35 cellular contexts compared by ENCODE assay signal in the genomic region with DNA sequence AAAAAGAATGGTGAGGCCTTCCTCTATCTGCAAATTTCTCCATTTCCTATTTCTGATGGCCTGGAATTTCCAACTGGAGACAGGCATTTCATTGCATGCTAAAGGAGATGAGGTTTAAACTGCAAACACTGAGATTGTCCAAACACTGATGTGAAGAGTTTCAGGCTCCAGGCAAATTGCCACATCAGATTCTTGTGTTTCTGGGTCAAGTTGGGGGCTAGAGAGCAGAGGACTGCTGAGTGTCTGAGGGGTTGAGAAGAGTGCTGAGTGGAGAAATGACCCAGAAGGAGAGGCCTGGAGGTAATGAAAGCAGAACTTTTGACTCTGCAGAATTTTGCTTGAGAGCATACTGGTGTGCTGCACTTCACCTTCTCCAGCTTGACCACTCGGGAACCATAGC.
"Had no signal": no experiment of that assay in that cellular context is flagged by ENCODE, and none has a peak within 500 bp of the region (broad histone marks: within the 10 kb centered on the region; RNA-seq: fewer than 3 reads in every experiment).

No MANE protein-coding gene starts in this region.

- H3K27me3 Mint-ChIP-seq: activated B cell treated with CpG ODN at 0.5 μM for 24 hours; activated CD4-positive, alpha-beta memory T cell treated with anti-CD3 and anti-CD28 coated beads for 36 hours; activated CD4-positive, alpha-beta T cell treated with anti-CD3 and anti-CD28 coated beads, Interleukin-2, amount 10 ng/mL, durations not matched to agents 24 days and 14 days; activated CD8-positive, alpha-beta T cell treated with anti-CD3 and anti-CD28 coated beads for 36 hours; activated naive CD8-positive, alpha-beta T cell treated with anti-CD3 and anti-CD28 coated beads for 36 hours; activated T-helper 17 cell treated with anti-CD3 and anti-CD28 coated beads, Interleukin-2, amount 50 U/mL, for 72 hours had no signal

- H3K9me3 ChIP-seq: adrenal gland, body of pancreas, breast epithelium had no signal

- ATAC-seq: activated CD8-positive, alpha-beta T cell treated with anti-CD3 and anti-CD28 coated beads for 36 hours; activated naive CD4-positive, alpha-beta T cell treated with anti-CD3 and anti-CD28 coated beads, Interleukin-2, amount 50 U/mL, for 72 hours; activated T-cell treated with anti-CD3 and anti-CD28 coated beads, Interleukin-2, amount 50 U/mL, for 4 hours; activated T-cell treated with anti-CD3 and anti-CD28 coated beads, Interleukin-2, amount 50 U/mL, for 72 hours; activated T-helper 17 cell treated with anti-CD3 and anti-CD28 coated beads, Interleukin-2, amount 50 U/mL, for 72 hours; body of pancreas had no signal

- H3K36me3 Mint-ChIP-seq: activated CD4-positive, alpha-beta memory T cell treated with anti-CD3 and anti-CD28 coated beads for 36 hours; activated naive CD4-positive, alpha-beta T cell treated with anti-CD3 and anti-CD28 coated beads, Interleukin-2, amount 50 U/mL, for 72 hours; activated naive CD8-positive, alpha-beta T cell treated with anti-CD3 and anti-CD28 coated beads for 36 hours had no signal

- H3K4me1 Mint-ChIP-seq: activated B cell treated with CpG ODN at 0.5 μM for 24 hours; activated CD4-positive, alpha-beta T cell treated with anti-CD3 and anti-CD28 coated beads, Interleukin-2, amount 10 ng/mL, durations not matched to agents 24 days and 14 days; activated naive CD8-positive, alpha-beta T cell treated with anti-CD3 and anti-CD28 coated beads for 36 hours; activated T-helper 17 cell treated with anti-CD3 and anti-CD28 coated beads, Interleukin-2, amount 50 U/mL, for 72 hours had no signal

- H3K9me3 Mint-ChIP-seq: activated B cell treated with CpG ODN at 0.5 μM for 24 hours; activated CD4-positive, alpha-beta memory T cell treated with anti-CD3 and anti-CD28 coated beads for 36 hours; activated CD4-positive, alpha-beta T cell treated with anti-CD3 and anti-CD28 coated beads, Interleukin-2, amount 10 ng/mL, durations not matched to agents 24 days and 14 days; activated CD8-positive, alpha-beta T cell treated with anti-CD3 and anti-CD28 coated beads for 36 hours; activated naive CD4-positive, alpha-beta T cell treated with anti-CD3 and anti-CD28 coated beads for 36 hours; activated naive CD8-positive, alpha-beta T cell treated with anti-CD3 and anti-CD28 coated beads for 36 hours; activated T-cell treated with anti-CD3 and anti-CD28 coated beads, Interleukin-2, amount 50 U/mL, for 4 hours; activated T-cell treated with anti-CD3 and anti-CD28 coated beads, Interleukin-2, amount 50 U/mL, for 72 hours; activated T-helper 1 cell treated with anti-CD3 and anti-CD28 coated beads, Interleukin-12 subunit alpha, Interleukin-12 subunit beta, Interleukin-2, Interleukin-4 antibody, amounts not matched to agents 30 ng/mL and 10 ng/mL and 1 ng/mL, durations not matched to agents 14 hours and 24 hours and 36 hours; activated T-helper 17 cell treated with anti-CD3 and anti-CD28 coated beads, Interleukin-2, amount 50 U/mL, for 72 hours; T-helper 1 cell treated with Interleukin-12 subunit alpha and Interleukin-12 subunit beta and Interleukin-4 antibody, amounts not matched to agents 30 μg/mL and 1 μg/mL, for 36 hours; T-helper 2 cell treated with Interferon-gamma antibody and Interleukin-4, amounts not matched to agents 5 μg/mL and 100 μg/mL, for 36 hours had no signal

- H3K27ac ChIP-seq: adrenal gland, body of pancreas, brain microvascular endothelial cell, breast epithelium, VCaP had no signal

- H3K36me3 ChIP-seq: adrenal gland, brain microvascular endothelial cell, breast epithelium had no signal

- H3K27ac Mint-ChIP-seq: activated B cell treated with CpG ODN at 0.5 μM for 24 hours; activated CD4-positive, alpha-beta memory T cell treated with anti-CD3 and anti-CD28 coated beads for 36 hours; activated CD4-positive, alpha-beta T cell treated with anti-CD3 and anti-CD28 coated beads, Interleukin-2, amount 10 ng/mL, durations not matched to agents 24 days and 14 days; activated CD8-positive, alpha-beta T cell treated with anti-CD3 and anti-CD28 coated beads for 36 hours; activated naive CD4-positive, alpha-beta T cell treated with anti-CD3 and anti-CD28 coated beads for 36 hours; activated naive CD4-positive, alpha-beta T cell treated with anti-CD3 and anti-CD28 coated beads, Interleukin-2, amount 50 U/mL, for 72 hours; activated naive CD8-positive, alpha-beta T cell treated with anti-CD3 and anti-CD28 coated beads for 36 hours; activated T-cell treated with anti-CD3 and anti-CD28 coated beads, Interleukin-2, amount 50 U/mL, for 72 hours; activated T-helper 1 cell treated with anti-CD3 and anti-CD28 coated beads, Interleukin-12 subunit alpha, Interleukin-12 subunit beta, Interleukin-2, Interleukin-4 antibody, amounts not matched to agents 30 ng/mL and 10 ng/mL and 1 ng/mL, durations not matched to agents 14 hours and 24 hours and 36 hours; activated T-helper 17 cell treated with anti-CD3 and anti-CD28 coated beads, Interleukin-2, amount 50 U/mL, for 72 hours; T-helper 1 cell treated with Interleukin-12 subunit alpha and Interleukin-12 subunit beta and Interleukin-4 antibody, amounts not matched to agents 30 μg/mL and 1 μg/mL, for 36 hours; T-helper 2 cell treated with Interferon-gamma antibody and Interleukin-4, amounts not matched to agents 5 μg/mL and 100 μg/mL, for 36 hours had no signal

- DNase-seq: activated B cell treated with CpG ODN at 0.5 μM for 24 hours; activated CD4-positive, alpha-beta memory T cell treated with anti-CD3 and anti-CD28 coated beads for 36 hours; activated CD4-positive, alpha-beta T cell treated with anti-CD3 and anti-CD28 coated beads for 4 hours; activated CD4-positive, alpha-beta T cell treated with anti-CD3 and anti-CD28 coated beads, Interleukin-2, amount 10 ng/mL, durations not matched to agents 24 days and 14 days; activated CD4-positive, alpha-beta T cell treated with anti-CD3 and anti-CD28 coated beads, Interleukin-2, amount 50 U/mL, for 1 hour; activated CD4-positive, alpha-beta T cell treated with anti-CD3 and anti-CD28 coated beads, Interleukin-2, amount 50 U/mL, for 4 hours; activated CD4-positive, CD25-positive, alpha-beta regulatory T cell treated with anti-CD3 and anti-CD28 coated beads, Interleukin-2, amount 50 U/mL, for 72 hours; activated CD8-positive, alpha-beta memory T cell treated with anti-CD3 and anti-CD28 coated beads, Interleukin-2, amount 50 U/mL, for 4 hours; activated CD8-positive, alpha-beta T cell treated with anti-CD3 and anti-CD28 coated beads for 36 hours; activated effector memory CD4-positive, alpha-beta T cell treated with anti-CD3 and anti-CD28 coated beads, Interleukin-2, amount 50 U/mL, for 16 hours; activated gamma-delta T cell treated with Interleukin-2 at 50 U/mL for 16 hours; activated naive CD4-positive, alpha-beta T cell; activated naive CD4-positive, alpha-beta T cell treated with anti-CD3 and anti-CD28 coated beads for 36 hours; activated naive CD4-positive, alpha-beta T cell treated with anti-CD3 and anti-CD28 coated beads, Interleukin-2, amount 50 U/mL, for 16 hours; activated naive CD8-positive, alpha-beta T cell treated with anti-CD3 and anti-CD28 coated beads for 36 hours; activated T-cell treated with anti-CD3 and anti-CD28 coated beads for 4 hours; activated T-cell treated with anti-CD3 and anti-CD28 coated beads, Interleukin-2, amount 50 U/mL, for 1 hour; activated T-cell treated with anti-CD3 and anti-CD28 coated beads, Interleukin-2, amount 50 U/mL, for 4 hours; activated T-cell treated with anti-CD3 and anti-CD28 coated beads, Interleukin-2, amount 50 U/mL, for 72 hours; adrenal gland; amniotic stem cell; aorta; body of pancreas; brain microvascular endothelial cell; central memory CD4-positive, alpha-beta T cell; T-helper 1 cell; T-helper 2 cell; T-helper 9 cell had no signal

- H3K4me1 ChIP-seq: adrenal gland, body of pancreas, breast epithelium had no signal

- H3K4me3 ChIP-seq: adrenal gland, body of pancreas, breast epithelium had no signal

- H3K27me3 ChIP-seq: adrenal gland, body of pancreas, brain microvascular endothelial cell, breast epithelium had no signal

- H3K4me3 Mint-ChIP-seq: activated B cell treated with CpG ODN at 0.5 μM for 24 hours; activated CD4-positive, alpha-beta memory T cell treated with anti-CD3 and anti-CD28 coated beads for 36 hours; activated CD4-positive, alpha-beta T cell treated with anti-CD3 and anti-CD28 coated beads, Interleukin-2, amount 10 ng/mL, durations not matched to agents 24 days and 14 days; activated CD8-positive, alpha-beta T cell treated with anti-CD3 and anti-CD28 coated beads for 36 hours; activated naive CD4-positive, alpha-beta T cell treated with anti-CD3 and anti-CD28 coated beads for 36 hours; activated naive CD8-positive, alpha-beta T cell treated with anti-CD3 and anti-CD28 coated beads for 36 hours; activated T-cell treated with anti-CD3 and anti-CD28 coated beads, Interleukin-2, amount 50 U/mL, for 4 hours; activated T-cell treated with anti-CD3 and anti-CD28 coated beads, Interleukin-2, amount 50 U/mL, for 72 hours; activated T-helper 1 cell treated with anti-CD3 and anti-CD28 coated beads, Interleukin-12 subunit alpha, Interleukin-12 subunit beta, Interleukin-2, Interleukin-4 antibody, amounts not matched to agents 30 ng/mL and 10 ng/mL and 1 ng/mL, durations not matched to agents 14 hours and 24 hours and 36 hours; activated T-helper 17 cell treated with anti-CD3 and anti-CD28 coated beads, Interleukin-2, amount 50 U/mL, for 72 hours; T-helper 1 cell treated with Interleukin-12 subunit alpha and Interleukin-12 subunit beta and Interleukin-4 antibody, amounts not matched to agents 30 μg/mL and 1 μg/mL, for 36 hours; T-helper 2 cell treated with Interferon-gamma antibody and Interleukin-4, amounts not matched to agents 5 μg/mL and 100 μg/mL, for 36 hours had no signal
